In genomic region chr17:7932949-7933348, GRCh38 we compare ENCODE assay signal across 8 cellular contexts. TPM values are rescaled to one million over a fixed set of nuclear protein-coding genes. Genes with fewer than 3 reads are reported as not detected.
DNase-seq lines count a peak whose midpoint lies in the region; ATAC-seq, FAIRE-seq and TF ChIP-seq lines count a peak whose summit lies in the region.

No MANE protein-coding gene starts in this region.

- intact Hi-C loops in kidney (cut with DNase I), result no loop called here

- in situ Hi-C loops in astrocyte of the spinal cord (cut with HindIII; ENCODE audit: low sequenced_read_pairs), result no loop called here

- CTCF ChIA-PET in AG04449 (lab: Yijun Ruan, JAX), result interaction anchor here (0.6 to 16.0 kb wide), 22 partner anchors 8 to 189 kb away, joined by 3 to 173 read pairs (median 4); partner anchors contain the start of gene NAA38

- H3K27me3 Mint-ChIP-seq in stimulated activated memory B cell treated with anti-CD40 and anti-IgM and Interleukin-4, amounts not matched to agents 10 μg/mL and 1 μg/mL and 100 μg/mL, for 72 hours, result no peaks in the 10 kb centered on the region

- H3K9ac ChIP-seq in OCI-LY3 (ENCODE audit: low read length) (peak overlapping the region; percentile 93), kidney (ENCODE audit: low read length in 2 of 2) (peak overlapping the region; percentile 90 to 93)

- H3K4me3 Mint-ChIP-seq in stimulated activated memory B cell treated with anti-CD40 and anti-IgM and Interleukin-4, amounts not matched to agents 10 μg/mL and 1 μg/mL and 100 μg/mL, for 72 hours, result peak overlapping the region; percentile 88

- H3K9me3 Mint-ChIP-seq in stimulated activated memory B cell treated with anti-CD40 and anti-IgM and Interleukin-4, amounts not matched to agents 10 μg/mL and 1 μg/mL and 100 μg/mL, for 72 hours, result no peaks in the 10 kb centered on the region

- H3K36me3 ChIP-seq in OCI-LY3 (replicated peaks; ENCODE audit: low read depth, low read length) (peaks cover 5% of the 10 kb centered on the region), kidney (ENCODE audit: control insufficient read depth in 1 of 2, insufficient read depth in 2 of 2, low read length in 2 of 2) (peaks cover 4 to 6% of the 10 kb centered on the region in 2 donors)

- no peak for ATAC-seq in stimulated activated memory B cell treated with anti-CD40 and anti-IgM and Interleukin-4, amounts not matched to agents 10 μg/mL and 1 μg/mL and 100 μg/mL, for 72 hours
- ATAC-seq in GM21367 (IDR thresholded peaks at IDR 0.05; ENCODE audit: unreplicated experiment) (no peak), GM18907 (IDR thresholded peaks at IDR 0.05; ENCODE audit: unreplicated experiment) (no peak)

- no peaks in the 10 kb centered on the region for H3K9me3 ChIP-seq in OCI-LY3 (ENCODE audit: insufficient read depth, low read length)
- no peaks in the 10 kb centered on the region for H3K9me3 ChIP-seq in kidney (ENCODE audit: control insufficient read depth in 1 of 2, low read length in 2 of 2)

- H3K4me1 ChIP-seq in OCI-LY3 (ENCODE audit: low read length) (peaks cover 15% of the 10 kb centered on the region), kidney (ENCODE audit: control insufficient read depth in 1 of 2, insufficient read depth in 1 of 2, low read depth in 1 of 2, low read length in 2 of 2) (peaks cover 8 to 19% of the 10 kb centered on the region in 2 donors)

- H2AFZ ChIP-seq in OCI-LY3 (ENCODE audit: low read depth, low read length), result no peak overlapping the region

- no peak for FAIRE-seq in kidney (lab: Jason Lieb, UNC)

- POLR2A ChIA-PET in AG04449 (lab: Yijun Ruan, JAX), result interaction anchor here (1.3 to 3.2 kb wide), 3 partner anchors 16 to 57 kb away, joined by 3 to 23 read pairs (median 5); partner anchors contain the start of gene RNF227

- no peak for DNase-seq in AG04449 (ENCODE audit: low read depth, low spot score)
- peak; percentile 65 for DNase-seq in astrocyte of the spinal cord (ENCODE audit: low read depth, low spot score)
- DNase-seq in kidney, result no peak

- peak overlapping the region; percentile 97 for H3K4me2 ChIP-seq in OCI-LY3 (ENCODE audit: low read length)

- TF ChIP-seq CTCF in AG04449 (IDR thresholded peaks at IDR 0.05; ENCODE audit: insufficient read depth, low read length, missing control alignments) (peak; percentile 35), GM12873 (IDR thresholded peaks at IDR 0.05; ENCODE audit: insufficient read depth, low read depth, low read length, missing control alignments) (peak; percentile 29), OCI-LY3 (IDR thresholded peaks at IDR 0.05; ENCODE audit: low read depth, low read length) (no peak), astrocyte of the spinal cord (IDR thresholded peaks at IDR 0.05; ENCODE audit: low read depth, low read length) (peak; percentile 37), kidney (IDR thresholded peaks at IDR 0.05; ENCODE audit: borderline replicate concordance, extremely low read depth, insufficient read depth) (no peak)

- H3K79me2 ChIP-seq in OCI-LY3 (ENCODE audit: low read length), result peaks cover 21% of the 10 kb centered on the region

- H3K27me3 ChIP-seq in OCI-LY3 (ENCODE audit: low read depth, low read length), result no peaks in the 10 kb centered on the region

- H3K36me3 Mint-ChIP-seq in stimulated activated memory B cell treated with anti-CD40 and anti-IgM and Interleukin-4, amounts not matched to agents 10 μg/mL and 1 μg/mL and 100 μg/mL, for 72 hours, result peaks cover 31% of the 10 kb centered on the region

- peaks cover 40% of the 10 kb centered on the region for H3K4me1 Mint-ChIP-seq in stimulated activated memory B cell treated with anti-CD40 and anti-IgM and Interleukin-4, amounts not matched to agents 10 μg/mL and 1 μg/mL and 100 μg/mL, for 72 hours

- no peaks in the 10 kb centered on the region for H4K20me1 ChIP-seq in OCI-LY3 (ENCODE audit: insufficient read depth, low read length)

- peak overlapping the region; percentile 100 for H3K4me3 ChIP-seq in AG04449 (ENCODE audit: low read depth, low read length)
- H3K4me3 ChIP-seq in OCI-LY3 (ENCODE audit: low read length), result peak overlapping the region; percentile 94
- peak overlapping the region; percentile 97 for H3K4me3 ChIP-seq in astrocyte of the spinal cord (ENCODE audit: low read depth, low read length)
- peak overlapping the region; percentile 97 to 99 for H3K4me3 ChIP-seq in kidney (ENCODE audit: low read length in 2 of 2)

- no peak overlapping the region for H3K27ac ChIP-seq in OCI-LY3 (ENCODE audit: low read length)
- no peak overlapping the region for H3K27ac ChIP-seq in kidney (ENCODE audit: low read depth in 2 of 2, low read length in 2 of 2)

- H3K27ac Mint-ChIP-seq in stimulated activated memory B cell treated with anti-CD40 and anti-IgM and Interleukin-4, amounts not matched to agents 10 μg/mL and 1 μg/mL and 100 μg/mL, for 72 hours, result peak overlapping the region; percentile 83

RNA-seq across cellular contexts. Expression of gene CNTROB, which starts 0.9 kb away (rescaled TPM):
- total RNA-seq in kidney, result 27.5 TPM
- polyA plus RNA-seq in kidney (ENCODE audit: insufficient read depth, low read depth, low replicate concordance), result 11.6 TPM

RNA-seq across cellular contexts. Expression of gene TRAPPC1, which starts 1.2 kb away (rescaled TPM):
- total RNA-seq in kidney, result 149 TPM
- polyA plus RNA-seq in kidney (ENCODE audit: insufficient read depth, low read depth, low replicate concordance), result 291 TPM

RNA-seq across cellular contexts. Expression of gene KCNAB3, which starts 3.3 kb away (rescaled TPM):
- total RNA-seq in kidney, result 3.9 TPM
- polyA plus RNA-seq in kidney (ENCODE audit: insufficient read depth, low read depth, low replicate concordance), result 0.71 TPM

RNA-seq across cellular contexts. Expression of gene RNF227, which starts 16.9 kb away (rescaled TPM):
- 2.5 TPM for total RNA-seq in kidney
- polyA plus RNA-seq in kidney (ENCODE audit: insufficient read depth, low read depth, low replicate concordance), result 2.5 TPM

RNA-seq across cellular contexts. Expression of gene CHD3, which starts 44.4 kb away (rescaled TPM):
- total RNA-seq in kidney, result 94.6 TPM
- polyA plus RNA-seq in kidney (ENCODE audit: insufficient read depth, low read depth, low replicate concordance), result 41.5 TPM

Comparison
In these comparisons a context has a peak if more than half of its experiments do, and no peak if none do; other contexts are left out.
1. CTCF ChIP-seq: peak in AG04449 (single experiment), GM12873 (single experiment) and astrocyte of the spinal cord (single experiment); none in OCI-LY3 (single experiment) and kidney (single experiment).
2. Peak in every context shown above with its lines, with median percentiles within 50 percentile points of each other: H3K4me3 ChIP-seq.